Comparison of ENCODE assay signal across 23 cellular contexts in genomic region chr2:1991126-1991525, GRCh38.
"Had no signal": no experiment of that assay in that cellular context is flagged by ENCODE, and none has a peak within 500 bp of the region (broad histone marks: within the 10 kb centered on the region; RNA-seq: fewer than 3 reads in every experiment).

No MANE protein-coding gene starts in this region.

- H3K4me3 Mint-ChIP-seq: activated naive CD8-positive, alpha-beta T cell; activated T-cell treated with anti-CD3 and anti-CD28 coated beads, Interleukin-2, amount 50 U/mL, for 4 hours; T-helper 17 cell had no signal

- H3K27ac Mint-ChIP-seq: activated naive CD8-positive, alpha-beta T cell; activated T-helper 2 cell treated with anti-CD3 and anti-CD28 coated beads, Interferon-gamma antibody, Interleukin-2, Interleukin-4, amounts not matched to agents 10 μg/mL and 5 μg/mL and 100 μg/mL, durations not matched to agents 14 hours and 24 hours and 36 hours; T-helper 17 cell had no signal

- H3K27me3 ChIP-seq: adrenal gland, foreskin keratinocyte, pancreas, right atrium auricular region had no signal

- DNase-seq: activated CD4-positive, alpha-beta T cell treated with anti-CD3 and anti-CD28 coated beads for 48 hours; activated CD8-positive, alpha-beta memory T cell treated with anti-CD3 and anti-CD28 coated beads, Interleukin-2, amount 50 U/mL, for 4 hours; activated naive CD4-positive, alpha-beta T cell; activated T-cell treated with anti-CD3 and anti-CD28 coated beads, Interleukin-2, amount 50 U/mL, for 4 hours; effector CD4-positive, alpha-beta T cell; erythroblast; foreskin keratinocyte; left lung; naive thymus-derived CD4-positive, alpha-beta T cell; psoas muscle; stimulated activated CD4-positive, alpha-beta T cell treated with anti-CD3 and anti-CD28 coated beads, Interleukin-4, amount 100 ng/mL, for 24 hours; stimulated activated naive CD4-positive, alpha-beta T cell treated with Interleukin-2 at 50 U/mL for 16 hours; SW 1271; T-helper 17 cell; tibial artery had no signal

- H3K36me3 ChIP-seq: adrenal gland, breast epithelium, left lung, neutrophil, pancreas, right atrium auricular region, tibial artery had no signal

- H3K9me3 Mint-ChIP-seq: activated T-cell treated with anti-CD3 and anti-CD28 coated beads, Interleukin-2, amount 50 U/mL, for 4 hours had no signal

- H3K4me1 ChIP-seq: adrenal gland, breast epithelium, foreskin keratinocyte, left lung, psoas muscle, tibial artery had no signal

- H3K9me3 ChIP-seq: adrenal gland, breast epithelium, left lung, neutrophil, pancreas, psoas muscle, tibial artery had no signal

- H3K27ac ChIP-seq: adrenal gland, breast epithelium, foreskin keratinocyte, left lung, neutrophil, pancreas, psoas muscle, tibial artery had no signal

- ATAC-seq: foreskin keratinocyte, psoas muscle, T-helper 17 cell had no signal

- H3K4me3 ChIP-seq: adrenal gland, breast epithelium, left lung, lung, pancreas, psoas muscle, right atrium auricular region, tibial artery had no signal

- H3K36me3 Mint-ChIP-seq: activated naive CD8-positive, alpha-beta T cell had no signal
